1 cellular context compared by ENCODE assay signal in genomic region chr17:17387461-17388362, GRCh38.
TF ChIP-seq lines count a peak whose summit lies in the region.

No MANE protein-coding gene starts in this region.

TF ChIP-seq in HepG2, 621 proteins besides CTCF, POLR2A, EP300 and RAD21 (continued from another document and continues in another):
- TF ChIP-seq HNF1A (IDR thresholded peaks at IDR 0.05; ENCODE audit: low read depth) (no peak), HNF1A (CRISPR knock-in tag; IDR thresholded peaks at IDR 0.05; ENCODE audit: borderline replicate concordance) (no peak), ZNF816 (CRISPR knock-in tag; IDR thresholded peaks at IDR 0.05; ENCODE audit: borderline replicate concordance) (no peak), PRDM15 (CRISPR knock-in tag; IDR thresholded peaks at IDR 0.05) (no peak), MTA3 (CRISPR knock-in tag; IDR thresholded peaks at IDR 0.05) (no peak), STAT6 (CRISPR knock-in tag; IDR thresholded peaks at IDR 0.05; ENCODE audit: borderline replicate concordance) (no peak), ZNF207 (IDR thresholded peaks at IDR 0.05; ENCODE audit: borderline replicate concordance) (no peak), NR2F1 (CRISPR knock-in tag; IDR thresholded peaks at IDR 0.05) (peak; percentile 45; a peak in 2 of 4 replicates), KDM2A (CRISPR knock-in tag; IDR thresholded peaks at IDR 0.05; ENCODE audit: borderline replicate concordance, low read depth) (peak; percentile 14; the same call in 1 of the 2 replicates), XRCC5 (optimal IDR thresholded peaks at IDR 0.05; ENCODE audit: low read length) (peak; percentile 76), XBP1 (CRISPR knock-in tag; IDR thresholded peaks at IDR 0.05) (no peak), SNAPC4 (CRISPR knock-in tag; IDR thresholded peaks at IDR 0.05) (no peak), MED8 (CRISPR knock-in tag; IDR thresholded peaks at IDR 0.05; ENCODE audit: insufficient replicate concordance) (no peak), ZNF205 (CRISPR knock-in tag; IDR thresholded peaks at IDR 0.05) (no peak), ZC3H13 (CRISPR knock-in tag; IDR thresholded peaks at IDR 0.05) (no peak), TBL1XR1 (IDR thresholded peaks at IDR 0.05; ENCODE audit: borderline replicate concordance, low read length, partially characterized antibody) (peak; percentile 22), SMC3 (IDR thresholded peaks at IDR 0.05; ENCODE audit: low read length) (peak; percentile 5; the same call in 1 of the 2 replicates), ZNF747 (CRISPR knock-in tag; IDR thresholded peaks at IDR 0.05; ENCODE audit: borderline replicate concordance) (no peak), NFE2L1 (CRISPR knock-in tag; IDR thresholded peaks at IDR 0.05; ENCODE audit: borderline replicate concordance) (no peak), MXD4 (CRISPR knock-in tag; IDR thresholded peaks at IDR 0.05) (no peak), ZNF703 (CRISPR knock-in tag; IDR thresholded peaks at IDR 0.05; ENCODE audit: borderline replicate concordance) (no peak), JARID2 (CRISPR knock-in tag; IDR thresholded peaks at IDR 0.05; ENCODE audit: insufficient replicate concordance) (no peak), ARNT2 (CRISPR knock-in tag; IDR thresholded peaks at IDR 0.05; ENCODE audit: low read depth) (no peak), FOXK2 (IDR thresholded peaks at IDR 0.05) (no peak), THRA (CRISPR knock-in tag; IDR thresholded peaks at IDR 0.05; ENCODE audit: borderline replicate concordance) (no peak), ZNF282 (IDR thresholded peaks at IDR 0.05; ENCODE audit: partially characterized antibody) (no peak), KLF16 (CRISPR knock-in tag; IDR thresholded peaks at IDR 0.05) (no peak), NR2F2 (IDR thresholded peaks at IDR 0.05; ENCODE audit: borderline replicate concordance, low read depth) (0 out of 2 replicates have a peak, but pooled peaks have one; percentile 26), FOXA1 (IDR thresholded peaks at IDR 0.05) (no peak), FOXA1 (CRISPR knock-in tag; IDR thresholded peaks at IDR 0.05) (no peak), TOPORS (CRISPR knock-in tag; IDR thresholded peaks at IDR 0.05) (no peak), TAF1 (CRISPR knock-in tag; IDR thresholded peaks at IDR 0.05) (no peak), ELF3 (CRISPR knock-in tag; IDR thresholded peaks at IDR 0.05) (peak; percentile 22; the same call in 1 of the 2 replicates), ZNF687 (CRISPR knock-in tag; IDR thresholded peaks at IDR 0.05) (peak; percentile 86), RFX3 (CRISPR knock-in tag; IDR thresholded peaks at IDR 0.05) (no peak), DNMT3B (CRISPR knock-in tag; conservative IDR thresholded peaks at IDR 0.05) (no peak), ZNF556 (CRISPR knock-in tag; IDR thresholded peaks at IDR 0.05; ENCODE audit: borderline replicate concordance) (no peak)
- TF ChIP-seq, protein P1, sequence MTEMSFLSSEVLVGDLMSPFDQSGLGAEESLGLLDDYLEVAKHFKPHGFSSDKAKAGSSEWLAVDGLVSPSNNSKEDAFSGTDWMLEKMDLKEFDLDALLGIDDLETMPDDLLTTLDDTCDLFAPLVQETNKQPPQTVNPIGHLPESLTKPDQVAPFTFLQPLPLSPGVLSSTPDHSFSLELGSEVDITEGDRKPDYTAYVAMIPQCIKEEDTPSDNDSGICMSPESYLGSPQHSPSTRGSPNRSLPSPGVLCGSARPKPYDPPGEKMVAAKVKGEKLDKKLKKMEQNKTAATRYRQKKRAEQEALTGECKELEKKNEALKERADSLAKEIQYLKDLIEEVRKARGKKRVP (CRISPR knock-in tag; IDR thresholded peaks at IDR 0.05): no peak
